ENCODE assay signal across 11 cellular contexts in the genomic region with DNA sequence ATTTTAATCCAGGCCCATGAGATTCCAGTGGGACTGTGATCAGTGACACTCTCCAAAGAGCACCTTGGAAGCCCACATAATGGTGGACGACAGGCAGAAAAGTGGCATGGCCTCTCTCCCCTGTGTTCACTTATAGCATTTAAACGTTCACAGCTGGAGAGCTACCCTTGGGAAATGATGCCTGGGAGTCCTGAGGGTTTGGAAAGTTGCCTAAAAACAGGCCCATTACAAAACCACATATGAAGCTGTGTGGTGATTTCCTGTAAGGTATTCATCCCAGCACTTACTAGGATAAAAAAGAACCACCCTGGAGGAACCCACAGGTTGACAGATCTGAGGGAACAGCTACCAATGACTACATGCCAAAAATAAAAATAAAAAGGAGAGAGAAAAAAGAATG.
A peak's percentile ranks its signal among the peaks of the same experiment; 100 is the strongest.
DNase-seq lines count a peak whose midpoint lies in the region; ATAC-seq and TF ChIP-seq lines count a peak whose summit lies in the region.
"Had no signal": no experiment of that assay in that cellular context is flagged by ENCODE, and none has a peak within 500 bp of the region (broad histone marks: within the 10 kb centered on the region; RNA-seq: fewer than 3 reads in every experiment).

No MANE protein-coding gene starts in this region.

- no peak overlapping the region for H3K4me3 ChIP-seq in AG04449 (ENCODE audit: low read depth, low read length)
- no peak overlapping the region for H3K4me3 ChIP-seq in SJCRH30
- no peak overlapping the region for H3K4me3 ChIP-seq in fibroblast of villous mesenchyme (ENCODE audit: low read depth, low read length)

- DNase-seq in AG04449 (ENCODE audit: low read depth, low spot score) = peak; percentile 58
- peak; percentile 67 for DNase-seq in GM04503 (ENCODE audit: low read depth)
- DNase-seq in SJCRH30 = peak; percentile 86 to 98
- peak; percentile 88 for DNase-seq in fibroblast of villous mesenchyme (ENCODE audit: low read depth)
- DNase-seq in cerebellum (ENCODE audit: low spot score) = no peak
- DNase-seq in NCI-H526 (lab: John Stamatoyannopoulos, UW) = no peak
- DNase-seq in activated T-cell treated with anti-CD3 and anti-CD28 coated beads, Interleukin-2, amount 50 U/mL, for 48 hours = no peak
- DNase-seq: glutamatergic neuron; stimulated activated CD4-positive, alpha-beta T cell treated with anti-CD3 and anti-CD28 coated beads, Interleukin-12 subunit alpha, Interleukin-12 subunit beta, amount 100 ng/mL, for 4 hours; stimulated activated naive B cell treated with anti-CD40 and anti-IgM and Interleukin-4, amounts not matched to agents 10 μg/mL and 1 μg/mL and 100 μg/mL, for 72 hours had no signal

- no peaks in the 10 kb centered on the region for H3K9me3 ChIP-seq in SJCRH30 (replicated peaks)

- no peak for TF ChIP-seq CTCF in AG04449 (IDR thresholded peaks at IDR 0.05; ENCODE audit: insufficient read depth, low read length, missing control alignments)
- no peak for TF ChIP-seq CTCF in fibroblast of villous mesenchyme (IDR thresholded peaks at IDR 0.05; ENCODE audit: insufficient read depth, low read depth, low read length)

- H3K36me3 ChIP-seq in SJCRH30 = no peaks in the 10 kb centered on the region

- CTCF ChIA-PET in AG04449 (lab: Yijun Ruan, JAX) = no interaction called here

- H3K4me1 ChIP-seq in SJCRH30 = peaks cover 17% of the 10 kb centered on the region

- POLR2A ChIA-PET in AG04449 (lab: Yijun Ruan, JAX) = no interaction called here

- no peak for ATAC-seq in HG03108 (IDR thresholded peaks at IDR 0.05; ENCODE audit: unreplicated experiment)
- ATAC-seq: stimulated activated naive B cell treated with anti-CD40 and anti-IgM and Interleukin-4, amounts not matched to agents 10 μg/mL and 1 μg/mL and 100 μg/mL, for 72 hours had no signal

- H3K27ac ChIP-seq in SJCRH30 = peak overlapping the region; percentile 53

- no peaks in the 10 kb centered on the region for H3K27me3 ChIP-seq in SJCRH30

Comparison
In these comparisons a context has a peak if more than half of its experiments do, and no peak if none do; other contexts are left out.
1. DNase-seq: peak in AG04449 (single experiment), GM04503 (single experiment), SJCRH30 (2 of 2) and fibroblast of villous mesenchyme (single experiment); none in cerebellum (single experiment), NCI-H526 (0 of 2) and activated T-cell treated with anti-CD3 and anti-CD28 coated beads, Interleukin-2, amount 50 U/mL, for 48 hours (0 of 2).